In genomic region chr2:19746611-19747309, GRCh38 we compare ENCODE assay signal across 11 cellular contexts.
DNase-seq lines count a peak whose midpoint lies in the region; ATAC-seq, FAIRE-seq and TF ChIP-seq lines count a peak whose summit lies in the region.
"Had no signal": no experiment of that assay in that cellular context is flagged by ENCODE, and none has a peak within 500 bp of the region (broad histone marks: within the 10 kb centered on the region; RNA-seq: fewer than 3 reads in every experiment).

No MANE protein-coding gene starts in this region.

- H3K27me3 Mint-ChIP-seq in activated naive CD8-positive, alpha-beta T cell treated with anti-CD3 and anti-CD28 coated beads, Interleukin-2, amount 50 U/mL, for 24 hours: no peaks in the 10 kb centered on the region
- no peaks in the 10 kb centered on the region for H3K27me3 Mint-ChIP-seq in activated naive CD8-positive, alpha-beta T cell treated with anti-CD3 and anti-CD28 coated beads for 36 hours

- no peaks in the 10 kb centered on the region for H3K9me2 ChIP-seq in OCI-LY7 (ENCODE audit: insufficient read depth, low read length)

- ATAC-seq in activated naive CD8-positive, alpha-beta T cell treated with anti-CD3 and anti-CD28 coated beads, Interleukin-2, amount 50 U/mL, for 24 hours: peak; percentile 17
- ATAC-seq in Right ventricle myocardium inferior (peak; percentile 32), GM21723 (IDR thresholded peaks at IDR 0.05; ENCODE audit: unreplicated experiment) (no peak), HG03175 (IDR thresholded peaks at IDR 0.05; ENCODE audit: unreplicated experiment) (no peak)

- POLR2A ChIA-PET in OCI-LY7 (lab: Charles Lee): interaction anchor here (0.9 kb wide), 1 partner anchor 10 kb away, joined by 3 read pairs; no protein-coding TSS in a partner anchor

- no peak overlapping the region for H2AFZ ChIP-seq in OCI-LY7 (ENCODE audit: low read length)

- H3K9me3 ChIP-seq in OCI-LY7 (ENCODE audit: low read length): no peaks in the 10 kb centered on the region
- H3K9me3 ChIP-seq: suprapubic skin had no signal

- peak; percentile 52 for TF ChIP-seq CTCF in OCI-LY7 (conservative IDR thresholded peaks at IDR 0.05; ENCODE audit: low read length)
- peak in 11 of 56 donors; percentile 12 to 35 (median 15) for TF ChIP-seq CTCF in dorsolateral prefrontal cortex (IDR thresholded peaks at IDR 0.05 in 54 of 56, conservative IDR thresholded peaks at IDR 0.05 in 2 of 56; ENCODE audit: low read depth in 1 of 56, partially characterized antibody in 56 of 56)

- no peak overlapping the region for H3K27ac Mint-ChIP-seq in activated naive CD8-positive, alpha-beta T cell treated with anti-CD3 and anti-CD28 coated beads, Interleukin-2, amount 50 U/mL, for 24 hours
- no peak overlapping the region for H3K27ac Mint-ChIP-seq in activated naive CD8-positive, alpha-beta T cell treated with anti-CD3 and anti-CD28 coated beads for 36 hours
- H3K27ac Mint-ChIP-seq: activated naive CD8-positive, alpha-beta T cell treated with anti-CD3 and anti-CD28 coated beads, Interleukin-2, amount 10 ng/mL, durations not matched to agents 7 days and 5 days had no signal

- H3K36me3 ChIP-seq in OCI-LY7 (ENCODE audit: insufficient read depth, low read length): no peaks in the 10 kb centered on the region
- H3K36me3 ChIP-seq: suprapubic skin had no signal

- H3K79me2 ChIP-seq in OCI-LY7 (ENCODE audit: insufficient read depth, low read depth, low read length): no peaks in the 10 kb centered on the region

- no TSS peak for BruUV-seq in OCI-LY7 (replicated peaks; lab: Mats Ljungman, UMichigan)

- no peaks in the 10 kb centered on the region for H3K36me3 Mint-ChIP-seq in activated naive CD8-positive, alpha-beta T cell treated with anti-CD3 and anti-CD28 coated beads, Interleukin-2, amount 50 U/mL, for 24 hours (ENCODE audit: low read depth)
- no peaks in the 10 kb centered on the region for H3K36me3 Mint-ChIP-seq in activated naive CD8-positive, alpha-beta T cell treated with anti-CD3 and anti-CD28 coated beads for 36 hours
- H3K36me3 Mint-ChIP-seq: activated naive CD8-positive, alpha-beta T cell treated with anti-CD3 and anti-CD28 coated beads, Interleukin-2, amount 10 ng/mL, durations not matched to agents 7 days and 5 days; naive B cell had no signal

- CTCF ChIA-PET in OCI-LY7 (lab: Charles Lee; ENCODE audit: unreplicated experiment): no interaction called here

- H4K20me1 ChIP-seq in OCI-LY7 (ENCODE audit: insufficient read depth, low read length): no peaks in the 10 kb centered on the region

- H3K4me3 ChIP-seq in OCI-LY7 (ENCODE audit: low read depth, low read length, poor library complexity, severe bottlenecking) (no peak overlapping the region), dorsolateral prefrontal cortex (no peak overlapping the region)
- H3K4me3 ChIP-seq: suprapubic skin had no signal

- H3K4me1 ChIP-seq in OCI-LY7 (ENCODE audit: insufficient read depth, low read length, poor library complexity, severe bottlenecking): no peaks in the 10 kb centered on the region
- H3K4me1 ChIP-seq: suprapubic skin had no signal

- no peaks in the 10 kb centered on the region for H3K9me3 Mint-ChIP-seq in activated naive CD8-positive, alpha-beta T cell treated with anti-CD3 and anti-CD28 coated beads, Interleukin-2, amount 50 U/mL, for 24 hours
- no peaks in the 10 kb centered on the region for H3K9me3 Mint-ChIP-seq in activated naive CD8-positive, alpha-beta T cell treated with anti-CD3 and anti-CD28 coated beads for 36 hours
- H3K9me3 Mint-ChIP-seq: activated naive CD8-positive, alpha-beta T cell treated with anti-CD3 and anti-CD28 coated beads, Interleukin-2, amount 10 ng/mL, durations not matched to agents 7 days and 5 days; naive B cell had no signal

- H3K27me3 ChIP-seq in dorsolateral prefrontal cortex: peaks cover 0 to 12% (median 0%) of the 10 kb centered on the region in 45 donors
- H3K27me3 ChIP-seq: suprapubic skin had no signal

- H3K4me2 ChIP-seq in OCI-LY7 (ENCODE audit: low read length): no peak overlapping the region

- H3K4me1 Mint-ChIP-seq in activated naive CD8-positive, alpha-beta T cell treated with anti-CD3 and anti-CD28 coated beads, Interleukin-2, amount 50 U/mL, for 24 hours: no peaks in the 10 kb centered on the region
- no peaks in the 10 kb centered on the region for H3K4me1 Mint-ChIP-seq in activated naive CD8-positive, alpha-beta T cell treated with anti-CD3 and anti-CD28 coated beads for 36 hours
- H3K4me1 Mint-ChIP-seq: activated naive CD8-positive, alpha-beta T cell treated with anti-CD3 and anti-CD28 coated beads, Interleukin-2, amount 10 ng/mL, durations not matched to agents 7 days and 5 days; naive B cell had no signal

- FAIRE-seq in urothelium cell line (lab: Jason Lieb, UNC): no peak

- intact Hi-C loops in OCI-LY7 (cut with micrococcal nuclease; ENCODE audit: unreplicated experiment) (no loop called here), Right ventricle myocardium inferior (cut with DNase I) (no loop called here), dorsolateral prefrontal cortex (cut with DNase I) (no loop called here)

- no peak overlapping the region for H3K27ac ChIP-seq in OCI-LY7 (ENCODE audit: low read depth, low read length, poor library complexity, severe bottlenecking)
- no peak overlapping the region for H3K27ac ChIP-seq in dorsolateral prefrontal cortex
- H3K27ac ChIP-seq: suprapubic skin had no signal

- no peak overlapping the region for H3K4me3 Mint-ChIP-seq in activated naive CD8-positive, alpha-beta T cell treated with anti-CD3 and anti-CD28 coated beads, Interleukin-2, amount 50 U/mL, for 24 hours
- H3K4me3 Mint-ChIP-seq in activated naive CD8-positive, alpha-beta T cell treated with anti-CD3 and anti-CD28 coated beads for 36 hours: no peak overlapping the region
- H3K4me3 Mint-ChIP-seq: activated naive CD8-positive, alpha-beta T cell treated with anti-CD3 and anti-CD28 coated beads, Interleukin-2, amount 10 ng/mL, durations not matched to agents 7 days and 5 days had no signal

- peak; percentile 10 for DNase-seq in activated naive CD8-positive, alpha-beta T cell treated with anti-CD3 and anti-CD28 coated beads, Interleukin-2, amount 50 U/mL, for 24 hours
- DNase-seq in activated naive CD8-positive, alpha-beta T cell treated with anti-CD3 and anti-CD28 coated beads for 36 hours: no peak
- DNase-seq in OCI-LY7 (ENCODE audit: low spot score) (peak; percentile 17), Right ventricle myocardium inferior (ENCODE audit: missing footprints) (no peak), urothelium cell line (ENCODE audit: low spot score) (peak; percentile 65), dorsolateral prefrontal cortex (no peak)
- DNase-seq: activated naive CD8-positive, alpha-beta T cell treated with anti-CD3 and anti-CD28 coated beads, Interleukin-2, amount 10 ng/mL, durations not matched to agents 7 days and 5 days; naive B cell had no signal

Comparison
In these comparisons a context has a peak if more than half of its experiments do, and no peak if none do; other contexts are left out.
1. DNase-seq: peak in activated naive CD8-positive, alpha-beta T cell treated with anti-CD3 and anti-CD28 coated beads, Interleukin-2, amount 50 U/mL, for 24 hours (single experiment), OCI-LY7 (single experiment) and urothelium cell line (single experiment); none in activated naive CD8-positive, alpha-beta T cell treated with anti-CD3 and anti-CD28 coated beads for 36 hours (single experiment), Right ventricle myocardium inferior (single experiment) and dorsolateral prefrontal cortex (0 of 10).
2. ATAC-seq: peak in activated naive CD8-positive, alpha-beta T cell treated with anti-CD3 and anti-CD28 coated beads, Interleukin-2, amount 50 U/mL, for 24 hours (single experiment) and Right ventricle myocardium inferior (single experiment); none in GM21723 (single experiment) and HG03175 (single experiment).